Comparison of ENCODE assay signal across 24 cellular contexts in genomic region chr3:43259626-43260025, GRCh38. TPM values are rescaled to one million over a fixed set of nuclear protein-coding genes. Genes with fewer than 3 reads are reported as not detected.
DNase-seq lines count a peak whose midpoint lies in the region; ATAC-seq and TF ChIP-seq lines count a peak whose summit lies in the region.
"Had no signal": no experiment of that assay in that cellular context is flagged by ENCODE, and none has a peak within 500 bp of the region (broad histone marks: within the 10 kb centered on the region; RNA-seq: fewer than 3 reads in every experiment).

No MANE protein-coding gene starts in this region.

- no peak overlapping the region for H3K27ac ChIP-seq in esophagus muscularis mucosa (replicated peaks in 1 of 4)
- H3K27ac ChIP-seq in smooth muscle cell (ENCODE audit: low read depth) = peak overlapping the region; percentile 19
- H3K27ac ChIP-seq: BLaER1 treated with 17β-estradiol and CSF1 and Interleukin-3, amounts not matched to agents 10 nM and 100 nM; body of pancreas; hepatocyte; SJCRH30 had no signal

- peak; percentile 43 to 54 for ATAC-seq in activated naive CD4-positive, alpha-beta T cell treated with anti-CD3 and anti-CD28 coated beads, Interleukin-2, amount 50 U/mL, for 72 hours
- no peak for ATAC-seq in mucosa of descending colon
- ATAC-seq: body of pancreas; effector memory CD8-positive, alpha-beta T cell had no signal

- H3K9ac ChIP-seq in smooth muscle cell (ENCODE audit: low read depth) = no peak overlapping the region
- H3K9ac ChIP-seq: BLaER1 treated with 17β-estradiol and CSF1 and Interleukin-3, amounts not matched to agents 10 nM and 100 nM had no signal

- TF ChIP-seq EP300 in esophagus muscularis mucosa (IDR thresholded peaks at IDR 0.05) = no peak

- TF ChIP-seq CTCF in esophagus muscularis mucosa (IDR thresholded peaks at IDR 0.05) (no peak), smooth muscle cell (IDR thresholded peaks at IDR 0.05; ENCODE audit: borderline replicate concordance, insufficient read depth, poor library complexity, severe bottlenecking) (no peak), mucosa of descending colon (IDR thresholded peaks at IDR 0.05) (no peak)

- H3K27me3 ChIP-seq in esophagus muscularis mucosa (no peaks in the 10 kb centered on the region), smooth muscle cell (ENCODE audit: low read depth) (no peaks in the 10 kb centered on the region)
- H3K27me3 ChIP-seq: BLaER1 treated with 17β-estradiol and CSF1 and Interleukin-3, amounts not matched to agents 10 nM and 100 nM; body of pancreas; hepatocyte; SJCRH30; vagina had no signal

- no peaks in the 10 kb centered on the region for H3K36me3 Mint-ChIP-seq in activated naive CD4-positive, alpha-beta T cell treated with anti-CD3 and anti-CD28 coated beads, Interleukin-2, amount 50 U/mL, for 72 hours
- H3K36me3 Mint-ChIP-seq: activated naive CD8-positive, alpha-beta T cell; IgD-negative memory B cell had no signal

- no peak overlapping the region for H3K4me2 ChIP-seq in smooth muscle cell
- H3K4me2 ChIP-seq: hepatocyte had no signal

- H3K4me1 ChIP-seq in esophagus muscularis mucosa (no peaks in the 10 kb centered on the region), smooth muscle cell (ENCODE audit: low read depth) (no peaks in the 10 kb centered on the region), mucosa of descending colon (ENCODE audit: low read depth) (no peaks in the 10 kb centered on the region)
- H3K4me1 ChIP-seq: body of pancreas, SJCRH30, vagina had no signal

- TF ChIP-seq POLR2A in esophagus muscularis mucosa (IDR thresholded peaks at IDR 0.05; ENCODE audit: low read depth) = no peak

- no peaks in the 10 kb centered on the region for H3F3A ChIP-seq in smooth muscle cell (ENCODE audit: low read depth)

- no peak for DNase-seq in activated naive CD4-positive, alpha-beta T cell treated with anti-CD3 and anti-CD28 coated beads, Interleukin-2, amount 50 U/mL, for 72 hours (ENCODE audit: low spot score in 2 of 2)
- no peak for DNase-seq in activated naive CD4-positive, alpha-beta T cell treated with anti-CD3 and anti-CD28 coated beads, Interleukin-2, amount 50 U/mL, for 16 hours
- peak; percentile 47 for DNase-seq in RPMI7951 (ENCODE audit: low read depth)
- DNase-seq in esophagus muscularis mucosa (ENCODE audit: extremely low spot score) = peak; percentile 85
- DNase-seq in smooth muscle cell (lab: John Stamatoyannopoulos, UW; ENCODE audit: unreplicated experiment) = no peak
- no peak for DNase-seq in AG08396 (ENCODE audit: low spot score)
- no peak for DNase-seq in mucosa of descending colon
- no peak for DNase-seq in occipital lobe (lab: John Stamatoyannopoulos, UW)
- DNase-seq: activated B cell treated with CpG ODN at 0.5 μM for 24 hours; activated T-cell treated with anti-CD3 and anti-CD28 coated beads, Interleukin-2, amount 50 U/mL, for 72 hours; body of pancreas; effector memory CD8-positive, alpha-beta T cell; GDM1; NCI-H1694; OCI-M1; retina; SJCRH30; T-helper 2 cell had no signal

- no peaks in the 10 kb centered on the region for H3K9me3 Mint-ChIP-seq in activated naive CD4-positive, alpha-beta T cell treated with anti-CD3 and anti-CD28 coated beads, Interleukin-2, amount 50 U/mL, for 72 hours
- H3K9me3 Mint-ChIP-seq: activated B cell treated with CpG ODN at 0.5 μM for 24 hours; activated T-cell treated with anti-CD3 and anti-CD28 coated beads, Interleukin-2, amount 50 U/mL, for 72 hours; effector memory CD8-positive, alpha-beta T cell; IgD-negative memory B cell had no signal

- intact Hi-C loops in esophagus muscularis mucosa (cut with DNase I) (no loop called here), mucosa of descending colon (cut with DNase I, micrococcal nuclease) (no loop called here)

- H3K9me3 ChIP-seq in esophagus muscularis mucosa (no peaks in the 10 kb centered on the region), smooth muscle cell (replicated peaks; ENCODE audit: low read depth) (no peaks in the 10 kb centered on the region), mucosa of descending colon (no peaks in the 10 kb centered on the region)
- H3K9me3 ChIP-seq: body of pancreas, SJCRH30, vagina had no signal

- H3K79me2 ChIP-seq in smooth muscle cell (ENCODE audit: low read depth) = no peaks in the 10 kb centered on the region
- H3K79me2 ChIP-seq: hepatocyte had no signal

- no peak overlapping the region for H2AFZ ChIP-seq in smooth muscle cell (ENCODE audit: low read depth)
- H2AFZ ChIP-seq: hepatocyte had no signal

- no peaks in the 10 kb centered on the region for H3K36me3 ChIP-seq in esophagus muscularis mucosa
- H3K36me3 ChIP-seq in smooth muscle cell (ENCODE audit: low read depth) = no peaks in the 10 kb centered on the region
- H3K36me3 ChIP-seq in mucosa of descending colon (ENCODE audit: low read depth) = no peaks in the 10 kb centered on the region
- H3K36me3 ChIP-seq: BLaER1 treated with 17β-estradiol and CSF1 and Interleukin-3, amounts not matched to agents 10 nM and 100 nM; SJCRH30; vagina had no signal

- H4K20me1 ChIP-seq in smooth muscle cell (ENCODE audit: low read depth) = no peaks in the 10 kb centered on the region
- H4K20me1 ChIP-seq: BLaER1 treated with 17β-estradiol and CSF1 and Interleukin-3, amounts not matched to agents 10 nM and 100 nM had no signal

- H3K4me3 ChIP-seq in esophagus muscularis mucosa (no peak overlapping the region), smooth muscle cell (no peak overlapping the region), mucosa of descending colon (no peak overlapping the region)
- H3K4me3 ChIP-seq: BLaER1 treated with 17β-estradiol and CSF1 and Interleukin-3, amounts not matched to agents 10 nM and 100 nM; body of pancreas; hepatocyte; lung; SJCRH30; vagina had no signal

- no peak overlapping the region for H3K27ac Mint-ChIP-seq in activated naive CD4-positive, alpha-beta T cell treated with anti-CD3 and anti-CD28 coated beads, Interleukin-2, amount 50 U/mL, for 72 hours
- H3K27ac Mint-ChIP-seq: activated B cell treated with CpG ODN at 0.5 μM for 24 hours; activated naive CD8-positive, alpha-beta T cell; activated T-cell treated with anti-CD3 and anti-CD28 coated beads, Interleukin-2, amount 50 U/mL, for 72 hours; IgD-negative memory B cell had no signal

- WGBS in esophagus muscularis mucosa = 100% methylated on average over 1 of the region's 2 CpGs
- 85% methylated on average over 2 of the region's 2 CpGs for WGBS in smooth muscle cell (ENCODE audit: low lambda C conversion rate)

RNA-seq across cellular contexts. Expression of gene SNRK, which starts 26.7 kb away (rescaled TPM):
- total RNA-seq in activated naive CD4-positive, alpha-beta T cell treated with anti-CD3 and anti-CD28 coated beads, Interleukin-2, amount 50 U/mL, for 72 hours = 10 to 100 TPM; 21.2 to 28.6 TPM
- 15.3 and 16.0 TPM in 2 replicates for total RNA-seq in RPMI7951 (2014; rRNA removed; shearing (Covaris generic))
- total RNA-seq in esophagus muscularis mucosa (10 to 100 TPM; 30.7 to 50.4 (median 45.8) TPM), smooth muscle cell (14.2 and 14.7 TPM in 2 replicates), mucosa of descending colon (10 to 100 TPM; 33.2 to 47.6 (median 35.2) TPM), occipital lobe (77.5 TPM)
- polyA plus RNA-seq in smooth muscle cell = 3.9 and 6.3 TPM in 2 replicates

Comparison
In these comparisons a context has a peak if more than half of its experiments do, and no peak if none do; other contexts are left out.
1. DNase-seq: peak in RPMI7951 (single experiment) and esophagus muscularis mucosa (single experiment); none in activated naive CD4-positive, alpha-beta T cell treated with anti-CD3 and anti-CD28 coated beads, Interleukin-2, amount 50 U/mL, for 72 hours (0 of 2), activated naive CD4-positive, alpha-beta T cell treated with anti-CD3 and anti-CD28 coated beads, Interleukin-2, amount 50 U/mL, for 16 hours (single experiment), smooth muscle cell (single experiment), AG08396 (single experiment), mucosa of descending colon (0 of 3) and occipital lobe (single experiment).